ENCODE assay signal across 16 cellular contexts in genomic region chr6:130138116-130138908, GRCh38.
DNase-seq lines count a peak whose midpoint lies in the region; ATAC-seq, FAIRE-seq and TF ChIP-seq lines count a peak whose summit lies in the region.
"Had no signal": no experiment of that assay in that cellular context is flagged by ENCODE, and none has a peak within 500 bp of the region (broad histone marks: within the 10 kb centered on the region; RNA-seq: fewer than 3 reads in every experiment).

No MANE protein-coding gene starts in this region.

- no peak overlapping the region for H3K4me2 ChIP-seq in SK-N-SH

- H3K27me3 ChIP-seq in small intestine (ENCODE audit: control insufficient read depth in 2 of 2, insufficient read depth in 2 of 2, low read length in 2 of 2) (no peaks in the 10 kb centered on the region), SK-N-SH (ENCODE audit: insufficient read depth) (no peaks in the 10 kb centered on the region)
- H3K27me3 ChIP-seq: cardiac muscle cell had no signal

- H3K27ac ChIP-seq in small intestine (ENCODE audit: low read depth in 1 of 2, low read length in 1 of 2) = no peak overlapping the region
- no peak overlapping the region for H3K27ac ChIP-seq in SK-N-SH (ENCODE audit: low read depth in 2 of 2, low read length in 1 of 2)
- H3K27ac ChIP-seq: cardiac muscle cell had no signal

- ATAC-seq in activated T-cell treated with anti-CD3 and anti-CD28 coated beads, Interleukin-2, amount 50 U/mL, for 4 hours = peak; percentile 43 to 56
- ATAC-seq in HG02610 (IDR thresholded peaks at IDR 0.05; ENCODE audit: unreplicated experiment) (peak; percentile 82), HG03565 (IDR thresholded peaks at IDR 0.05; ENCODE audit: unreplicated experiment) (peak; percentile 75)
- ATAC-seq in stimulated activated effector memory CD8-positive, alpha-beta T cell treated with anti-CD3 and anti-CD28 coated beads, Interleukin-12 subunit alpha, Interleukin-12 subunit beta, amount 100 ng/mL, for 72 hours = peak; percentile 69

- H3K36me3 Mint-ChIP-seq in activated T-cell treated with anti-CD3 and anti-CD28 coated beads, Interleukin-2, amount 50 U/mL, for 4 hours (ENCODE audit: insufficient read depth) = peaks cover 36% of the 10 kb centered on the region
- H3K36me3 Mint-ChIP-seq in stimulated activated effector memory CD8-positive, alpha-beta T cell treated with anti-CD3 and anti-CD28 coated beads, Interleukin-12 subunit alpha, Interleukin-12 subunit beta, amount 100 ng/mL, for 72 hours = peaks cover 36% of the 10 kb centered on the region
- peaks cover 4% of the 10 kb centered on the region for H3K36me3 Mint-ChIP-seq in MCF 10A (ENCODE audit: insufficient read depth, unreplicated experiment)

- BruUV-seq in MCF 10A (replicated peaks; lab: Mats Ljungman, UMichigan) = no TSS peak

- H3K36me3 ChIP-seq in small intestine (ENCODE audit: control insufficient read depth in 2 of 2, insufficient read depth in 2 of 2, low read length in 2 of 2) (peaks cover 0 to 1% of the 10 kb centered on the region in 2 donors), SK-N-SH (replicated peaks in 1 of 2; ENCODE audit: control insufficient read depth in 1 of 2, insufficient read depth in 2 of 2, low read length in 1 of 2) (peaks cover 9 to 58% of the 10 kb centered on the region in 2 experiments)
- H3K36me3 ChIP-seq: cardiac muscle cell had no signal

- H3K27ac Mint-ChIP-seq in stimulated activated effector memory CD8-positive, alpha-beta T cell treated with anti-CD3 and anti-CD28 coated beads, Interleukin-12 subunit alpha, Interleukin-12 subunit beta, amount 100 ng/mL, for 72 hours = peak overlapping the region; percentile 48
- no peak overlapping the region for H3K27ac Mint-ChIP-seq in MCF 10A (ENCODE audit: low read depth, unreplicated experiment)

- no peaks in the 10 kb centered on the region for H3K9me3 Mint-ChIP-seq in activated T-cell treated with anti-CD3 and anti-CD28 coated beads, Interleukin-2, amount 50 U/mL, for 4 hours
- no peaks in the 10 kb centered on the region for H3K9me3 Mint-ChIP-seq in stimulated activated effector memory CD8-positive, alpha-beta T cell treated with anti-CD3 and anti-CD28 coated beads, Interleukin-12 subunit alpha, Interleukin-12 subunit beta, amount 100 ng/mL, for 72 hours
- no peaks in the 10 kb centered on the region for H3K9me3 Mint-ChIP-seq in MCF 10A (ENCODE audit: unreplicated experiment)
- H3K9me3 Mint-ChIP-seq: neural crest cell had no signal

- peaks cover 69% of the 10 kb centered on the region for H3K4me1 Mint-ChIP-seq in activated T-cell treated with anti-CD3 and anti-CD28 coated beads, Interleukin-2, amount 50 U/mL, for 4 hours (ENCODE audit: low read depth)
- H3K4me1 Mint-ChIP-seq in stimulated activated effector memory CD8-positive, alpha-beta T cell treated with anti-CD3 and anti-CD28 coated beads, Interleukin-12 subunit alpha, Interleukin-12 subunit beta, amount 100 ng/mL, for 72 hours = peaks cover 58% of the 10 kb centered on the region
- no peaks in the 10 kb centered on the region for H3K4me1 Mint-ChIP-seq in MCF 10A (ENCODE audit: insufficient read depth, unreplicated experiment)

- H3K27me3 Mint-ChIP-seq in activated T-cell treated with anti-CD3 and anti-CD28 coated beads, Interleukin-2, amount 50 U/mL, for 4 hours (ENCODE audit: low read depth) = no peaks in the 10 kb centered on the region
- H3K27me3 Mint-ChIP-seq in MCF 10A (ENCODE audit: insufficient read depth, unreplicated experiment) = no peaks in the 10 kb centered on the region

- peaks cover 4% of the 10 kb centered on the region for H3F3A ChIP-seq in SK-N-SH (replicated peaks; ENCODE audit: insufficient read depth)

- WGBS in small intestine, 3 donors = 75 to 81% (median 81%) methylated on average over 7 of the region's 7 CpGs
- WGBS in SK-N-SH (ENCODE audit: low lambda C conversion rate) = 71% methylated on average over 7 of the region's 7 CpGs

- FAIRE-seq in small intestine (lab: Jason Lieb, UNC) = no peak

- intact Hi-C loops in MCF 10A (cut with micrococcal nuclease) = no loop called here

- H3K4me3 ChIP-seq in small intestine (ENCODE audit: low read depth in 1 of 2, low read length in 2 of 2) (no peak overlapping the region), SK-N-SH (ENCODE audit: low read depth in 2 of 2, low read length in 1 of 2) (no peak overlapping the region)
- H3K4me3 ChIP-seq: cardiac muscle cell had no signal

- no peaks in the 10 kb centered on the region for H4K20me1 ChIP-seq in SK-N-SH (ENCODE audit: insufficient read depth)

- no peaks in the 10 kb centered on the region for H3K4me1 ChIP-seq in small intestine (ENCODE audit: control insufficient read depth in 2 of 2, insufficient read depth in 1 of 2, low read depth in 1 of 2, low read length in 1 of 2)
- H3K4me1 ChIP-seq in SK-N-SH (ENCODE audit: control insufficient read depth in 1 of 2, insufficient read depth in 2 of 2, low read depth in 1 of 2, low read length in 1 of 2) = no peaks in the 10 kb centered on the region

- TF ChIP-seq RAD21 in SK-N-SH (IDR thresholded peaks at IDR 0.05; ENCODE audit: low read length) = no peak

- no peak overlapping the region for H3K9ac ChIP-seq in SK-N-SH

- CTCF ChIA-PET in SK-N-SH (lab: Yijun Ruan, JAX) (no interaction called here), MCF 10A (lab: Yijun Ruan, JAX) (no interaction called here)

- H3K9me3 ChIP-seq in small intestine (ENCODE audit: control insufficient read depth, low read depth) (no peaks in the 10 kb centered on the region), SK-N-SH (no peaks in the 10 kb centered on the region)

- no peak overlapping the region for H2AFZ ChIP-seq in SK-N-SH (ENCODE audit: low read depth)

- peak overlapping the region; percentile 66 for H3K4me3 Mint-ChIP-seq in activated T-cell treated with anti-CD3 and anti-CD28 coated beads, Interleukin-2, amount 50 U/mL, for 4 hours
- H3K4me3 Mint-ChIP-seq in stimulated activated effector memory CD8-positive, alpha-beta T cell treated with anti-CD3 and anti-CD28 coated beads, Interleukin-12 subunit alpha, Interleukin-12 subunit beta, amount 100 ng/mL, for 72 hours = peak overlapping the region; percentile 54
- H3K4me3 Mint-ChIP-seq in MCF 10A (ENCODE audit: unreplicated experiment) = no peak overlapping the region
- H3K4me3 Mint-ChIP-seq: neural crest cell had no signal

- no peak for DNase-seq in activated T-cell treated with anti-CD3 and anti-CD28 coated beads, Interleukin-2, amount 50 U/mL, for 4 hours
- DNase-seq in activated T-cell treated with anti-CD3 and anti-CD28 coated beads, Interleukin-2, amount 50 U/mL, for 1 hour = no peak
- DNase-seq in stimulated activated effector memory CD8-positive, alpha-beta T cell treated with anti-CD3 and anti-CD28 coated beads, Interleukin-12 subunit alpha, Interleukin-12 subunit beta, amount 100 ng/mL, for 72 hours (ENCODE audit: low spot score in 2 of 2) = peak in 1 of 2 donors; percentile 59
- DNase-seq in small intestine (no peak), SK-N-SH (no peak), MCF 10A (ENCODE audit: unreplicated experiment) (no peak)
- DNase-seq: ACHN; activated CD8-positive, alpha-beta memory T cell treated with anti-CD3 and anti-CD28 coated beads for 24 hours; KG1; kidney glomerular epithelial cell; NCI-H226; stimulated activated CD4-positive, alpha-beta T cell treated with anti-CD3 and anti-CD28 coated beads, Interleukin-12 subunit alpha, Interleukin-12 subunit beta, amount 100 ng/mL, for 4 hours had no signal

- no peaks in the 10 kb centered on the region for H3K9me2 ChIP-seq in SK-N-SH

- TF ChIP-seq CTCF in SK-N-SH (IDR thresholded peaks at IDR 0.05) (no peak), MCF 10A (IDR thresholded peaks at IDR 0.05; ENCODE audit: unreplicated experiment) (no peak)

- no peak for TF ChIP-seq EP300 in SK-N-SH (IDR thresholded peaks at IDR 0.05; ENCODE audit: borderline replicate concordance in 1 of 2, low read depth in 1 of 2, low read length in 1 of 2)

- H3K79me2 ChIP-seq in SK-N-SH (ENCODE audit: insufficient read depth) = no peaks in the 10 kb centered on the region

- POLR2A ChIA-PET in SK-N-SH (lab: Yijun Ruan, JAX) (no interaction called here), MCF 10A (lab: Yijun Ruan, JAX) (no interaction called here)

TF ChIP-seq in SK-N-SH, 30 proteins besides CTCF, POLR2A, EP300 and RAD21:
- TF ChIP-seq, protein P1, sequence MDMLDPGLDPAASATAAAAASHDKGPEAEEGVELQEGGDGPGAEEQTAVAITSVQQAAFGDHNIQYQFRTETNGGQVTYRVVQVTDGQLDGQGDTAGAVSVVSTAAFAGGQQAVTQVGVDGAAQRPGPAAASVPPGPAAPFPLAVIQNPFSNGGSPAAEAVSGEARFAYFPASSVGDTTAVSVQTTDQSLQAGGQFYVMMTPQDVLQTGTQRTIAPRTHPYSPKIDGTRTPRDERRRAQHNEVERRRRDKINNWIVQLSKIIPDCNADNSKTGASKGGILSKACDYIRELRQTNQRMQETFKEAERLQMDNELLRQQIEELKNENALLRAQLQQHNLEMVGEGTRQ (IDR thresholded peaks at IDR 0.05; ENCODE audit: borderline replicate concordance, low read depth, low read length) = no peak
- TF ChIP-seq MXI1 (IDR thresholded peaks at IDR 0.05; ENCODE audit: low read depth, low read length) = no peak
